ENCODE assay signal across 19 cellular contexts in genomic region chr9:12716823-12717222, GRCh38. TPM values are rescaled to one million over a fixed set of nuclear protein-coding genes. Genes with fewer than 3 reads are reported as not detected.
DNase-seq lines count a peak whose midpoint lies in the region; ATAC-seq and TF ChIP-seq lines count a peak whose summit lies in the region.
"Had no signal": no experiment of that assay in that cellular context is flagged by ENCODE, and none has a peak within 500 bp of the region (broad histone marks: within the 10 kb centered on the region; RNA-seq: fewer than 3 reads in every experiment).

No MANE protein-coding gene starts in this region.

- POLR2A ChIA-PET in PC-3 (lab: Charles Lee; ENCODE audit: unreplicated experiment), result no interaction called here

- no TSS peak for BruUV-seq in PC-3 (replicated peaks; lab: Mats Ljungman, UMichigan)

- ATAC-seq in PC-3 (no peak), HG03108 (IDR thresholded peaks at IDR 0.05; ENCODE audit: unreplicated experiment) (no peak), natural killer cell (no peak)
- ATAC-seq: left lung, right cardiac atrium had no signal

- no peak overlapping the region for H3K4me3 Mint-ChIP-seq in HFFc6
- H3K4me3 Mint-ChIP-seq in natural killer cell, result no peak overlapping the region
- H3K4me3 Mint-ChIP-seq: naive B cell had no signal

- TF ChIP-seq RAD21 in liver (IDR thresholded peaks at IDR 0.05), result peak; percentile 26 to 34

- no peaks in the 10 kb centered on the region for H3K9me2 ChIP-seq in PC-3 (replicated peaks; ENCODE audit: low read length)

- H3K27ac ChIP-seq in PC-3 (ENCODE audit: low read length), result no peak overlapping the region
- H3K27ac ChIP-seq in liver (ENCODE audit: low read depth in 1 of 2, low read length in 2 of 2), result no peak overlapping the region
- H3K27ac ChIP-seq: left lung, tibial nerve had no signal

- H3K27ac Mint-ChIP-seq in HFFc6, result no peak overlapping the region
- H3K27ac Mint-ChIP-seq in natural killer cell, result no peak overlapping the region
- H3K27ac Mint-ChIP-seq: naive B cell had no signal

- no peak overlapping the region for H3K9ac ChIP-seq in PC-3 (ENCODE audit: low read length)
- H3K9ac ChIP-seq in liver (ENCODE audit: low read depth in 1 of 2, low read length in 2 of 2), result no peak overlapping the region

- H3F3A ChIP-seq in PC-3 (ENCODE audit: low read length, unreplicated experiment), result no peaks in the 10 kb centered on the region

- H3K36me3 ChIP-seq in PC-3 (ENCODE audit: low read depth, low read length) (no peaks in the 10 kb centered on the region), liver (ENCODE audit: control insufficient read depth in 4 of 4, insufficient read depth in 3 of 4, low read depth in 1 of 4, low read length in 3 of 4) (no peaks in the 10 kb centered on the region)
- H3K36me3 ChIP-seq: left lung, tibial nerve had no signal

- H3K9me3 Mint-ChIP-seq in HFFc6, result no peaks in the 10 kb centered on the region
- peaks cover 8 to 12% of the 10 kb centered on the region in 2 donors for H3K9me3 Mint-ChIP-seq in natural killer cell

- intact Hi-C loops in PC-3 (cut with micrococcal nuclease), result no loop called here
- intact Hi-C loops in natural killer cell (cut with micrococcal nuclease), result no loop called here

- no peak overlapping the region for H2AFZ ChIP-seq in PC-3 (ENCODE audit: low read length)

- H3K36me3 Mint-ChIP-seq in HFFc6 (ENCODE audit: low read depth) (no peaks in the 10 kb centered on the region), natural killer cell (no peaks in the 10 kb centered on the region)
- H3K36me3 Mint-ChIP-seq: naive B cell had no signal

- H3K79me2 ChIP-seq in PC-3 (ENCODE audit: low read length), result no peaks in the 10 kb centered on the region

- 33% methylated on average over 1 of the region's 1 CpG for WGBS in liver

- no peak overlapping the region for H3K4me2 ChIP-seq in PC-3 (ENCODE audit: low read length)

- no peaks in the 10 kb centered on the region for H3K27me3 ChIP-seq in PC-3 (ENCODE audit: low read length)
- H3K27me3 ChIP-seq in liver (ENCODE audit: control insufficient read depth in 4 of 4, insufficient read depth in 4 of 4, low read length in 3 of 4), result no peaks in the 10 kb centered on the region
- H3K27me3 ChIP-seq: left lung, tibial nerve had no signal

- H3K4me3 ChIP-seq in PC-3 (ENCODE audit: low read length) (no peak overlapping the region), liver (ENCODE audit: low read depth in 1 of 3, low read length in 3 of 3) (no peak overlapping the region)
- H3K4me3 ChIP-seq: left lung, tibial nerve had no signal

- H3K27me3 Mint-ChIP-seq in HFFc6 (ENCODE audit: insufficient read depth) (peaks cover 2% of the 10 kb centered on the region; the same call in 1 of the 2 replicates), natural killer cell (ENCODE audit: low read depth in 2 of 2) (no peaks in the 10 kb centered on the region)
- H3K27me3 Mint-ChIP-seq: naive B cell had no signal

- CTCF ChIA-PET in PC-3 (lab: Charles Lee), result no interaction called here

- H4K20me1 ChIP-seq in PC-3 (ENCODE audit: low read length), result no peaks in the 10 kb centered on the region

- H3K9me3 ChIP-seq in PC-3 (ENCODE audit: low read length) (no peaks in the 10 kb centered on the region), liver (ENCODE audit: control insufficient read depth in 4 of 4, low read length in 3 of 4) (no peaks in the 10 kb centered on the region)
- H3K9me3 ChIP-seq: left lung, tibial nerve had no signal

- peak; percentile 3 for DNase-seq in DMS79 treated with DMSO at 0.1 percent for 48 hours (lab: John Stamatoyannopoulos, UW)
- no peak for DNase-seq in DMS79 (lab: John Stamatoyannopoulos, UW)
- DNase-seq in HFFc6, result no peak
- DNase-seq in PC-3, result peak; percentile 29
- DNase-seq in effector CD4-positive, alpha-beta T cell, result no peak
- no peak for DNase-seq in natural killer cell
- DNase-seq: activated effector memory CD4-positive, alpha-beta T cell treated with anti-CD3 and anti-CD28 coated beads, Interleukin-2, amount 50 U/mL, for 16 hours; aorta; GOT3; left lung; naive B cell; NCI-H1092; NK-92 treated with Interleukin-12 subunit alpha and Interleukin-12 subunit beta, amount 100 ng/mL, for 24 hours; right cardiac atrium; stimulated activated CD4-positive, alpha-beta T cell treated with anti-CD3 and anti-CD28 coated beads, Interleukin-4, amount 100 ng/mL, for 1 hour had no signal

- H3K4me1 ChIP-seq in PC-3 (ENCODE audit: insufficient read depth, low read length) (no peaks in the 10 kb centered on the region), liver (ENCODE audit: control insufficient read depth in 4 of 4, insufficient read depth in 4 of 4, low read length in 3 of 4) (no peaks in the 10 kb centered on the region)
- H3K4me1 ChIP-seq: left lung, tibial nerve had no signal

- TF ChIP-seq CTCF in HFFc6 (IDR thresholded peaks at IDR 0.05), result peak; percentile 54
- peak; percentile 53 for TF ChIP-seq CTCF in PC-3 (conservative IDR thresholded peaks at IDR 0.05; ENCODE audit: low read depth, low read length)
- TF ChIP-seq CTCF in liver (IDR thresholded peaks at IDR 0.05; ENCODE audit: low read depth, low read length, missing input control), result peak; percentile 15
- no peak for TF ChIP-seq CTCF in natural killer cell (IDR thresholded peaks at IDR 0.05)

- H3K4me1 Mint-ChIP-seq in HFFc6 (ENCODE audit: low read depth), result 0 out of 2 replicates have a peak, but pooled peaks cover 9% of the 10 kb centered on the region
- H3K4me1 Mint-ChIP-seq in natural killer cell, result no peaks in the 10 kb centered on the region
- H3K4me1 Mint-ChIP-seq: naive B cell had no signal

TF ChIP-seq in liver, 16 proteins besides CTCF, POLR2A, EP300 and RAD21:
- TF ChIP-seq FOXA1 (IDR thresholded peaks at IDR 0.05), result no peak
- TF ChIP-seq MAX (IDR thresholded peaks at IDR 0.05), result no peak
- TF ChIP-seq HNF4G (IDR thresholded peaks at IDR 0.05), result no peak
- no peak for TF ChIP-seq FOXA2 (IDR thresholded peaks at IDR 0.05)
- no peak for TF ChIP-seq REST (IDR thresholded peaks at IDR 0.05)
- no peak for TF ChIP-seq ZBTB33 (IDR thresholded peaks at IDR 0.05)
- no peak for TF ChIP-seq NR2F2 (IDR thresholded peaks at IDR 0.05)
- TF ChIP-seq ATF3 (IDR thresholded peaks at IDR 0.05), result no peak
- no peak for TF ChIP-seq GABPA (IDR thresholded peaks at IDR 0.05 in 1 of 2, conservative IDR thresholded peaks at IDR 0.05 in 1 of 2)
- no peak for TF ChIP-seq JUND (IDR thresholded peaks at IDR 0.05)

RNA-seq across cellular contexts. Expression of gene TYRP1, which starts 23.6 kb away (rescaled TPM):
- not detected for total RNA-seq in HFFc6 (2021; fragmentation: NEBNext Ultra II Directional; extraction: Animal tissue kit (Norgen Biotek cat#: 25700))
- total RNA-seq in PC-3 (2014; rRNA removed) (0.22 TPM in 1 of 2 replicates, not detected in the other), liver (under 1 TPM in 1 of 2 donors, not detected in 1; 0.17 TPM), natural killer cell (not detected)
- not detected for polyA plus RNA-seq in liver
- total RNA-seq: activated CD8-positive, alpha-beta memory T cell treated with anti-CD3 and anti-CD28 coated beads for 36 hours; tibial nerve had no signal

RNA-seq across cellular contexts. Expression of gene LURAP1L, which starts 58.0 kb away (rescaled TPM):
- 1 to 10 TPM; 1.1 to 1.7 (median 1.3) TPM for total RNA-seq in HFFc6 (2021; fragmentation: NEBNext Ultra II Directional; extraction: Animal tissue kit (Norgen Biotek cat#: 25700))
- total RNA-seq in PC-3 (2014; rRNA removed), result 16.4 and 16.9 TPM in 2 replicates
- total RNA-seq in liver, result 10 to 100 TPM in 1 of 2 donors, 1 to 10 TPM in 1; 4.2 to 18.6 TPM
- polyA plus RNA-seq in liver, result 1 to 10 TPM; 7.8 to 9.9 TPM
- not detected for total RNA-seq in natural killer cell
- total RNA-seq: activated CD8-positive, alpha-beta memory T cell treated with anti-CD3 and anti-CD28 coated beads for 36 hours had no signal

Comparison
In these comparisons a context has a peak if more than half of its experiments do, and no peak if none do; other contexts are left out.
1. DNase-seq: peak in DMS79 treated with DMSO at 0.1 percent for 48 hours (single experiment) and PC-3 (single experiment); none in DMS79 (single experiment), HFFc6 (single experiment), effector CD4-positive, alpha-beta T cell (single experiment) and natural killer cell (single experiment).